ENCODE assay signal across 16 cellular contexts in genomic region chr18:13440277-13441248, GRCh38.
DNase-seq lines count a peak whose midpoint lies in the region; ATAC-seq and TF ChIP-seq lines count a peak whose summit lies in the region.
"Had no signal": no experiment of that assay in that cellular context is flagged by ENCODE, and none has a peak within 500 bp of the region (broad histone marks: within the 10 kb centered on the region; RNA-seq: fewer than 3 reads in every experiment).

No MANE protein-coding gene starts in this region.

- H3K36me3 ChIP-seq in CD8-positive, alpha-beta T cell (ENCODE audit: insufficient read depth, low read length), result no peaks in the 10 kb centered on the region
- H3K36me3 ChIP-seq in DND-41 (ENCODE audit: insufficient read depth, low read length), result peaks cover 11% of the 10 kb centered on the region
- H3K36me3 ChIP-seq in OCI-LY7 (ENCODE audit: insufficient read depth, low read length), result no peaks in the 10 kb centered on the region
- H3K36me3 ChIP-seq: SJSA1, thyroid gland had no signal

- H3K9me2 ChIP-seq in OCI-LY7 (ENCODE audit: insufficient read depth, low read length), result no peaks in the 10 kb centered on the region

- H3K4me2 ChIP-seq in DND-41 (ENCODE audit: insufficient read depth, low read length), result peak overlapping the region; percentile 61
- no peak overlapping the region for H3K4me2 ChIP-seq in OCI-LY7 (ENCODE audit: low read length)

- H4K20me1 ChIP-seq in DND-41 (ENCODE audit: insufficient read depth, low read length) (peaks cover 2% of the 10 kb centered on the region; the same call in 1 of the 2 replicates), OCI-LY7 (ENCODE audit: insufficient read depth, low read length) (no peaks in the 10 kb centered on the region)

- intact Hi-C loops in CD8-positive, alpha-beta T cell (cut with DNase I, micrococcal nuclease), result no loop called here
- intact Hi-C loops in OCI-LY7 (cut with micrococcal nuclease; ENCODE audit: unreplicated experiment) (no loop called here), natural killer cell (cut with micrococcal nuclease) (no loop called here)

- no peaks in the 10 kb centered on the region for H3K9me3 ChIP-seq in CD8-positive, alpha-beta T cell (ENCODE audit: low read length)
- H3K9me3 ChIP-seq in DND-41 (ENCODE audit: insufficient read depth, low read length, severe bottlenecking) (no peaks in the 10 kb centered on the region), OCI-LY7 (ENCODE audit: low read length) (no peaks in the 10 kb centered on the region)
- H3K9me3 ChIP-seq: SJSA1, thyroid gland had no signal

- POLR2A ChIA-PET in CD8-positive, alpha-beta T cell (lab: Charles Lee), result no interaction called here
- POLR2A ChIA-PET in OCI-LY7 (lab: Charles Lee), result no interaction called here
- POLR2A ChIA-PET in naive thymus-derived CD8-positive, alpha-beta T cell (lab: Charles Lee), result interaction anchor here (0.9 kb wide), 1 partner anchor 11 kb away, joined by 3 read pairs; no protein-coding TSS in a partner anchor

- peak overlapping the region; percentile 64 for H3K9ac ChIP-seq in DND-41 (ENCODE audit: low read depth, low read length)

- peaks cover 51% of the 10 kb centered on the region for H3K4me1 Mint-ChIP-seq in CD8-positive, alpha-beta T cell (ENCODE audit: low read depth)
- H3K4me1 Mint-ChIP-seq in naive thymus-derived CD8-positive, alpha-beta T cell, result peaks cover 47 to 63% (median 53%) of the 10 kb centered on the region in 4 donors
- peaks cover 16% of the 10 kb centered on the region in 2 donors for H3K4me1 Mint-ChIP-seq in natural killer cell

- CTCF ChIA-PET in CD8-positive, alpha-beta T cell (lab: Charles Lee), result interaction anchor here (0.7 kb wide), 1 partner anchor 8 kb away, joined by 3 read pairs; no protein-coding TSS in a partner anchor
- CTCF ChIA-PET in OCI-LY7 (lab: Charles Lee; ENCODE audit: unreplicated experiment), result no interaction called here

- DNase-seq in CD8-positive, alpha-beta T cell, result no peak
- no peak for DNase-seq in DND-41
- DNase-seq in OCI-LY7 (ENCODE audit: low spot score), result peak; percentile 15
- no peak for DNase-seq in naive thymus-derived CD8-positive, alpha-beta T cell
- DNase-seq in natural killer cell, result no peak
- DNase-seq in DMS53 treated with DMSO at 0.1 percent for 48 hours (lab: John Stamatoyannopoulos, UW; ENCODE audit: unreplicated experiment), result no peak
- DNase-seq: activated CD4-positive, alpha-beta memory T cell treated with anti-CD3 and anti-CD28 coated beads for 36 hours; amygdala; cerebellar nuclear complex; foreskin melanocyte; NCI-H1048; thyroid gland had no signal

- H3K36me3 Mint-ChIP-seq in CD8-positive, alpha-beta T cell, result no peaks in the 10 kb centered on the region
- peaks cover 0 to 2% (median 0%) of the 10 kb centered on the region in 3 donors for H3K36me3 Mint-ChIP-seq in naive thymus-derived CD8-positive, alpha-beta T cell
- H3K36me3 Mint-ChIP-seq in natural killer cell, result no peaks in the 10 kb centered on the region
- H3K36me3 Mint-ChIP-seq: activated CD4-positive, alpha-beta memory T cell treated with anti-CD3 and anti-CD28 coated beads for 36 hours had no signal

- peaks cover 47% of the 10 kb centered on the region for H3K4me1 ChIP-seq in CD8-positive, alpha-beta T cell (ENCODE audit: insufficient read depth, low read length)
- H3K4me1 ChIP-seq in DND-41 (ENCODE audit: insufficient read depth, low read length) (peaks cover 99% of the 10 kb centered on the region), OCI-LY7 (ENCODE audit: insufficient read depth, low read length, poor library complexity, severe bottlenecking) (peaks cover 27% of the 10 kb centered on the region)

- H3K27me3 Mint-ChIP-seq in CD8-positive, alpha-beta T cell (ENCODE audit: low read depth), result no peaks in the 10 kb centered on the region
- H3K27me3 Mint-ChIP-seq in naive thymus-derived CD8-positive, alpha-beta T cell, result no peaks in the 10 kb centered on the region
- H3K27me3 Mint-ChIP-seq in natural killer cell (ENCODE audit: low read depth in 2 of 2), result peaks cover 0 to 8% of the 10 kb centered on the region in 2 donors
- H3K27me3 Mint-ChIP-seq: activated CD4-positive, alpha-beta memory T cell treated with anti-CD3 and anti-CD28 coated beads for 36 hours had no signal

- peak overlapping the region; percentile 43 for H3K27ac Mint-ChIP-seq in CD8-positive, alpha-beta T cell
- H3K27ac Mint-ChIP-seq in naive thymus-derived CD8-positive, alpha-beta T cell, result peak overlapping the region in 7 of 10 donors; percentile 33 to 89 (median 63)
- H3K27ac Mint-ChIP-seq in natural killer cell, result no peak overlapping the region
- H3K27ac Mint-ChIP-seq: activated CD4-positive, alpha-beta memory T cell treated with anti-CD3 and anti-CD28 coated beads for 36 hours had no signal

- H3K9me3 Mint-ChIP-seq in CD8-positive, alpha-beta T cell, result no peaks in the 10 kb centered on the region
- H3K9me3 Mint-ChIP-seq in naive thymus-derived CD8-positive, alpha-beta T cell, result no peaks in the 10 kb centered on the region
- H3K9me3 Mint-ChIP-seq in natural killer cell, result no peaks in the 10 kb centered on the region
- H3K9me3 Mint-ChIP-seq: activated CD4-positive, alpha-beta memory T cell treated with anti-CD3 and anti-CD28 coated beads for 36 hours had no signal

- BruUV-seq in OCI-LY7 (replicated peaks; lab: Mats Ljungman, UMichigan), result no TSS peak

- no peak overlapping the region for H3K27ac ChIP-seq in CD8-positive, alpha-beta T cell (ENCODE audit: low read depth, low read length)
- H3K27ac ChIP-seq in DND-41 (ENCODE audit: low read length) (peak overlapping the region; percentile 98), OCI-LY7 (ENCODE audit: low read depth, low read length, poor library complexity, severe bottlenecking) (no peak overlapping the region)
- H3K27ac ChIP-seq: C4-2B, SJSA1, thyroid gland had no signal

- H3K27me3 ChIP-seq in CD8-positive, alpha-beta T cell (ENCODE audit: insufficient read depth, low read length), result no peaks in the 10 kb centered on the region
- H3K27me3 ChIP-seq in DND-41 (ENCODE audit: insufficient read depth, low read length, poor library complexity), result no peaks in the 10 kb centered on the region
- H3K27me3 ChIP-seq: SJSA1, thyroid gland had no signal

- no peak overlapping the region for H3K4me3 Mint-ChIP-seq in CD8-positive, alpha-beta T cell
- H3K4me3 Mint-ChIP-seq in naive thymus-derived CD8-positive, alpha-beta T cell, result peak overlapping the region in 2 of 10 donors; percentile 19 to 44
- H3K4me3 Mint-ChIP-seq in natural killer cell, result no peak overlapping the region
- H3K4me3 Mint-ChIP-seq: activated CD4-positive, alpha-beta memory T cell treated with anti-CD3 and anti-CD28 coated beads for 36 hours had no signal

- H3K79me2 ChIP-seq in DND-41 (ENCODE audit: insufficient read depth, low read length), result peaks cover 64% of the 10 kb centered on the region
- H3K79me2 ChIP-seq in OCI-LY7 (ENCODE audit: insufficient read depth, low read depth, low read length), result no peaks in the 10 kb centered on the region

- TF ChIP-seq CTCF in CD8-positive, alpha-beta T cell (IDR thresholded peaks at IDR 0.05), result no peak
- TF ChIP-seq CTCF in DND-41 (IDR thresholded peaks at IDR 0.05; ENCODE audit: borderline replicate concordance, extremely low read depth, low read length, poor library complexity, severe bottlenecking) (peak; percentile 42), OCI-LY7 (conservative IDR thresholded peaks at IDR 0.05; ENCODE audit: low read length) (peak; percentile 57; the same call in 1 of the 2 replicates), natural killer cell (IDR thresholded peaks at IDR 0.05) (no peak)

- H2AFZ ChIP-seq in DND-41 (ENCODE audit: low read depth, low read length) (no peak overlapping the region), OCI-LY7 (ENCODE audit: low read length) (no peak overlapping the region)

- H3K4me3 ChIP-seq in CD8-positive, alpha-beta T cell (ENCODE audit: low read depth, low read length), result no peak overlapping the region
- H3K4me3 ChIP-seq in DND-41 (ENCODE audit: low read depth in 1 of 2, low read length in 2 of 2) (peak overlapping the region in 1 of 2 experiments; percentile 43; a peak in 1 of 4 replicates), OCI-LY7 (ENCODE audit: low read depth, low read length, poor library complexity, severe bottlenecking) (no peak overlapping the region)
- H3K4me3 ChIP-seq: SJSA1, thyroid gland had no signal

- no peak for ATAC-seq in CD8-positive, alpha-beta T cell
- ATAC-seq in DND-41 (ENCODE audit: insufficient read depth, low read depth) (no peak), natural killer cell (no peak), HG03521 (IDR thresholded peaks at IDR 0.05; ENCODE audit: unreplicated experiment) (no peak)
- no peak for ATAC-seq in naive thymus-derived CD8-positive, alpha-beta T cell
- ATAC-seq: left lobe of liver had no signal

Comparison
In these comparisons a context has a peak if more than half of its experiments do, and no peak if none do; other contexts are left out.
1. H3K27ac Mint-ChIP-seq: peak in CD8-positive, alpha-beta T cell (single experiment) and naive thymus-derived CD8-positive, alpha-beta T cell (7 of 10); none in natural killer cell (0 of 2).
2. CTCF ChIP-seq: peak in DND-41 (single experiment) and OCI-LY7 (single experiment); none in CD8-positive, alpha-beta T cell (single experiment) and natural killer cell (single experiment).